Comparison of ENCODE assay signal across 1 cellular context in the genomic region with DNA sequence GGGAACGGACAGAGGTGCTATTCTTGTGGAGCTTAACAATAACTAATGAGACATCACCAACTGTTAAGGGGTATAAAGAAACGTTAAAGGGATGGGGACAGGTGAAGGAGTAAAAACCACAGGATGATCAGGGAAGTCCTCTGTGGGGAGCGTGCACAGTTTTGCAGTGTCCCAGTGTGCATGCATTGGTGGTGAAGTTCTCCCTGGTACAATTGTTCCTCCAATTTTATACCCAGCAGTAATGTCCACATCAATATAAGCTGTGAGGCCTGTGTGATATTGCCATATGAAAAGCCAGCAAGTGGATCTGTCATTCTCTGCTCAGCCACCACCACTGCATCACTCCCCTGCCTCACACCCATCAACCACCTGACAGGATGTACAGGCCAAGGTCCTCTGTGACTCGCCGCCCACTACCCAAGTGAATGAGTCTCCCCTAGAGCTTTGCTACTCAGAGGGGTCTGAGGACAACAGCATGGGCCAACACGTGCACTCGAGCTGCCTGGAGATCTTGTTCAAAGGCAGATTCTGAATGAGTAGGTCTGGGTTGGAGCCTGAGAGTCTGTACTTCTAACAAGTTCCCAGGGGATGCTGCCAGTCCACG.
TF ChIP-seq lines count a peak whose summit lies in the region.

No MANE protein-coding gene starts in this region.

TF ChIP-seq in HepG2, 621 proteins besides CTCF, POLR2A, EP300 and RAD21 (continued from another document):
- TF ChIP-seq, protein P1, sequence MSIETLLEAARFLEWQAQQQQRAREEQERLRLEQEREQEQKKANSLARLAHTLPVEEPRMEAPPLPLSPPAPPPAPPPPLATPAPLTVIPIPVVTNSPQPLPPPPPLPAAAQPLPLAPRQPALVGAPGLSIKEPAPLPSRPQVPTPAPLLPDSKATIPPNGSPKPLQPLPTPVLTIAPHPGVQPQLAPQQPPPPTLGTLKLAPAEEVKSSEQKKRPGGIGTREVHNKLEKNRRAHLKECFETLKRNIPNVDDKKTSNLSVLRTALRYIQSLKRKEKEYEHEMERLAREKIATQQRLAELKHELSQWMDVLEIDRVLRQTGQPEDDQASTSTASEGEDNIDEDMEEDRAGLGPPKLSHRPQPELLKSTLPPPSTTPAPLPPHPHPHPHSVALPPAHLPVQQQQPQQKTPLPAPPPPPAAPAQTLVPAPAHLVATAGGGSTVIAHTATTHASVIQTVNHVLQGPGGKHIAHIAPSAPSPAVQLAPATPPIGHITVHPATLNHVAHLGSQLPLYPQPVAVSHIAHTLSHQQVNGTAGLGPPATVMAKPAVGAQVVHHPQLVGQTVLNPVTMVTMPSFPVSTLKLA (IDR thresholded peaks at IDR 0.05): 0 out of 2 replicates have a peak, but pooled peaks have one; percentile 3
